Comparison of ENCODE assay signal across 19 cellular contexts in the genomic region with DNA sequence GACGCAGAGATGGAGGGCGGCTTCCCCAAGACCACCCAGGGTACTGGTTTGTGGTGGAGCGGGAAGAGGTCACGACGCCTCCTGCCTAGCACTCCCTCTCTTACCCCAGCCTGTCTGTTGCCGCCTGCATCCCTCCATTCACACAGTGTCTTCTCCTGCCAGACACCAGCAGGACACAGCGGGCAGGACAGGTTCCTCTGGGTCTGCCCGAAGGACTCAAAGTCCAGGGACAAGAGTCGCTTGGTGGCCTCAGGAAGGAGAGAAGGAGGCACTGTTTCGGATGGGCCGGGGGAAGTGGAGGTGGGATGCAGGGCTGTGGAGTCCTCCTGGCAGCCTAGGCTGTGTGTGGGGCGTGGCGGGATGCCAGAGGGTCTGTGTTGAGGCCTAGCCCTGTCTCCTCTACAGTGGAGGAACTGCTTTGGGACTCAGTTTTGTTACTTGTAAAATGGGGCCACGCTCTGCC. TPM values are rescaled to one million over a fixed set of nuclear protein-coding genes. Genes with fewer than 3 reads are reported as not detected.
DNase-seq lines count a peak whose midpoint lies in the region; ATAC-seq and TF ChIP-seq lines count a peak whose summit lies in the region.
"Had no signal": no experiment of that assay in that cellular context is flagged by ENCODE, and none has a peak within 500 bp of the region (broad histone marks: within the 10 kb centered on the region; RNA-seq: fewer than 3 reads in every experiment).

No MANE protein-coding gene starts in this region.

- H3K27ac Mint-ChIP-seq in activated naive CD4-positive, alpha-beta T cell treated with anti-CD3 and anti-CD28 coated beads for 36 hours: no peak overlapping the region
- H3K27ac Mint-ChIP-seq: T-helper 17 cell had no signal

- CTCF ChIA-PET in activated naive CD4-positive, alpha-beta T cell treated with anti-CD3 and anti-CD28 coated beads for 36 hours (lab: Charles Lee): no interaction called here

- no peak overlapping the region for H3K4me3 Mint-ChIP-seq in activated naive CD4-positive, alpha-beta T cell treated with anti-CD3 and anti-CD28 coated beads for 36 hours
- H3K4me3 Mint-ChIP-seq: T-helper 17 cell had no signal

- TF ChIP-seq CTCF in vagina (IDR thresholded peaks at IDR 0.05) (no peak), mucosa of descending colon (IDR thresholded peaks at IDR 0.05) (no peak), GM20000 (IDR thresholded peaks at IDR 0.05; ENCODE audit: extremely low read depth, missing control alignments) (no peak)

- H3K4me1 ChIP-seq in adipocyte (ENCODE audit: control insufficient read depth, insufficient read depth, low read length): peaks cover 18% of the 10 kb centered on the region
- H3K4me1 ChIP-seq in vagina: peaks cover 74% of the 10 kb centered on the region
- peaks cover 22% of the 10 kb centered on the region for H3K4me1 ChIP-seq in mucosa of descending colon (ENCODE audit: low read depth)

- H3K9me3 Mint-ChIP-seq in activated naive CD4-positive, alpha-beta T cell treated with anti-CD3 and anti-CD28 coated beads for 36 hours: peaks cover 18% of the 10 kb centered on the region

- H3K4me3 ChIP-seq in adipocyte (ENCODE audit: low read length): no peak overlapping the region
- H3K4me3 ChIP-seq in vagina: no peak overlapping the region
- no peak overlapping the region for H3K4me3 ChIP-seq in mucosa of descending colon

- H3K36me3 ChIP-seq in adipocyte (ENCODE audit: control insufficient read depth, insufficient read depth, low read length, severe bottlenecking) (no peaks in the 10 kb centered on the region), vagina (no peaks in the 10 kb centered on the region), mucosa of descending colon (ENCODE audit: low read depth) (no peaks in the 10 kb centered on the region)

- intact Hi-C loops in activated naive CD4-positive, alpha-beta T cell treated with anti-CD3 and anti-CD28 coated beads for 36 hours (cut with micrococcal nuclease): no loop called here
- intact Hi-C loops in vagina (cut with DNase I): no loop called here
- intact Hi-C loops in mucosa of descending colon (cut with DNase I, micrococcal nuclease): no loop called here

- H3K36me3 Mint-ChIP-seq in activated naive CD4-positive, alpha-beta T cell treated with anti-CD3 and anti-CD28 coated beads for 36 hours (ENCODE audit: low read depth): peaks cover 26% of the 10 kb centered on the region

- peaks cover 11% of the 10 kb centered on the region for H3K9me3 ChIP-seq in adipocyte (ENCODE audit: control insufficient read depth, low read length)
- H3K9me3 ChIP-seq in vagina: no peaks in the 10 kb centered on the region
- no peaks in the 10 kb centered on the region for H3K9me3 ChIP-seq in mucosa of descending colon

- DNase-seq in activated naive CD4-positive, alpha-beta T cell treated with anti-CD3 and anti-CD28 coated beads for 36 hours: peak; percentile 2
- no peak for DNase-seq in activated naive CD4-positive, alpha-beta T cell treated with anti-CD3 and anti-CD28 coated beads, Interleukin-2, amount 50 U/mL, for 16 hours
- no peak for DNase-seq in adipocyte (ENCODE audit: low read depth)
- DNase-seq in mesenteric fat pad (ENCODE audit: low spot score): peak; percentile 71
- DNase-seq in vagina (ENCODE audit: extremely low spot score in 2 of 2): no peak
- no peak for DNase-seq in mucosa of descending colon
- DNase-seq in GM20000 (ENCODE audit: low spot score): no peak
- DNase-seq in ureter (ENCODE audit: low spot score): no peak
- DNase-seq: activated CD4-positive, alpha-beta T cell treated with anti-CD3 and anti-CD28 coated beads for 4 hours; DMS 273 treated with DMSO at 0.1 percent for 48 hours; hippocampal formation; left cardiac atrium; NCI-H1417 treated with DMSO at 0.1 percent for 48 hours; NCI-H524 treated with DMSO at 0.1 percent for 48 hours; stimulated activated CD4-positive, alpha-beta T cell treated with anti-CD3 and anti-CD28 coated beads, Interleukin-2, amount 100 ng/mL, for 48 hours; T-helper 17 cell had no signal

- peak overlapping the region; percentile 84 for H3K27ac ChIP-seq in vagina
- H3K27ac ChIP-seq: KMS-11 had no signal

- ATAC-seq in mucosa of descending colon: no peak
- ATAC-seq: T-helper 17 cell had no signal

- H3K27me3 Mint-ChIP-seq in activated naive CD4-positive, alpha-beta T cell treated with anti-CD3 and anti-CD28 coated beads for 36 hours (ENCODE audit: low read depth): peaks cover 3% of the 10 kb centered on the region
- H3K27me3 Mint-ChIP-seq: T-helper 17 cell had no signal

- TF ChIP-seq POLR2A in vagina (IDR thresholded peaks at IDR 0.05): no peak

- H3K27me3 ChIP-seq in adipocyte (replicated peaks; ENCODE audit: control insufficient read depth, insufficient read depth, low read length) (no peaks in the 10 kb centered on the region), vagina (no peaks in the 10 kb centered on the region)

- peak overlapping the region; percentile 58 for H3K9ac ChIP-seq in adipocyte (ENCODE audit: low read length)
- H3K9ac ChIP-seq: KMS-11 had no signal

- H3K4me1 Mint-ChIP-seq in activated naive CD4-positive, alpha-beta T cell treated with anti-CD3 and anti-CD28 coated beads for 36 hours (ENCODE audit: low read depth): peaks cover 36% of the 10 kb centered on the region

RNA-seq across cellular contexts. Expression of a gene that starts 19.6 kb away (rescaled TPM):
- 1 to 10 TPM; 4.7 to 5.9 TPM for total RNA-seq in activated naive CD4-positive, alpha-beta T cell treated with anti-CD3 and anti-CD28 coated beads for 36 hours
- 0.16 TPM for total RNA-seq in mesenteric fat pad
- total RNA-seq in vagina: 296 TPM
- total RNA-seq in mucosa of descending colon: 10 to 100 TPM in 1 of 3 donors, 1 to 10 TPM in 2; 3.0 to 13.1 (median 3.3) TPM
- total RNA-seq in ureter: 53.1 TPM
- total RNA-seq: left cardiac atrium, myocyte, pulmonary artery endothelial cell had no signal

RNA-seq across cellular contexts. Expression of a gene that starts 44.2 kb away (rescaled TPM):
- total RNA-seq in activated naive CD4-positive, alpha-beta T cell treated with anti-CD3 and anti-CD28 coated beads for 36 hours: 100 to 1,000 TPM; 150 to 156 TPM
- total RNA-seq in mesenteric fat pad (0.39 TPM), vagina (not detected), mucosa of descending colon (1 to 10 TPM in 1 of 3 donors, under 1 TPM in 2; 0.44 to 3.2 (median 0.87) TPM), ureter (0.57 TPM)
- total RNA-seq: myocyte, pulmonary artery endothelial cell had no signal

Comparison
In these comparisons a context has a peak if more than half of its experiments do, and no peak if none do; other contexts are left out.
1. DNase-seq: peak in activated naive CD4-positive, alpha-beta T cell treated with anti-CD3 and anti-CD28 coated beads for 36 hours (single experiment) and mesenteric fat pad (single experiment); none in activated naive CD4-positive, alpha-beta T cell treated with anti-CD3 and anti-CD28 coated beads, Interleukin-2, amount 50 U/mL, for 16 hours (single experiment), adipocyte (single experiment), vagina (0 of 2), mucosa of descending colon (0 of 3), GM20000 (single experiment) and ureter (single experiment).
2. RNA of a gene that starts 44.2 kb away (total RNA-seq): 150 to 156 TPM in activated naive CD4-positive, alpha-beta T cell treated with anti-CD3 and anti-CD28 coated beads for 36 hours; 0.44 to 3.2 TPM in mucosa of descending colon, 0.57 TPM in ureter (single experiment), 0.39 TPM in mesenteric fat pad (single experiment) and not detected in vagina (single experiment); every median in the first group is over 10 times any median in the second.